ENCODE assay signal across 31 cellular contexts in genomic region chr2:10954856-10955818, GRCh38. TPM values are rescaled to one million over a fixed set of nuclear protein-coding genes. Genes with fewer than 3 reads are reported as not detected.
DNase-seq lines count a peak whose midpoint lies in the region; ATAC-seq, FAIRE-seq and TF ChIP-seq lines count a peak whose summit lies in the region.
"Had no signal": no experiment of that assay in that cellular context is flagged by ENCODE, and none has a peak within 500 bp of the region (broad histone marks: within the 10 kb centered on the region; RNA-seq: fewer than 3 reads in every experiment).

No MANE protein-coding gene starts in this region.

- peaks cover 4% of the 10 kb centered on the region for H3K4me1 Mint-ChIP-seq in activated CD8-positive, alpha-beta memory T cell treated with anti-CD3 and anti-CD28 coated beads, Interleukin-2, amount 10 ng/mL, durations not matched to agents 7 days and 5 days
- H3K4me1 Mint-ChIP-seq in astrocyte (ENCODE audit: low read depth, unreplicated experiment) (peaks cover 8% of the 10 kb centered on the region), neural crest cell (peaks cover 5% of the 10 kb centered on the region)
- H3K4me1 Mint-ChIP-seq in activated CD4-positive, alpha-beta memory T cell treated with anti-CD3 and anti-CD28 coated beads, Interleukin-2, amount 10 ng/mL, durations not matched to agents 7 days and 5 days: peaks cover 4% of the 10 kb centered on the region

- no peaks in the 10 kb centered on the region for H3K79me2 ChIP-seq in astrocyte (ENCODE audit: insufficient read depth, low read length)

- CTCF ChIA-PET in activated CD8-positive, alpha-beta memory T cell treated with anti-CD3 and anti-CD28 coated beads, Interleukin-2, amount 10 ng/mL, durations not matched to agents 7 days and 5 days (lab: Charles Lee): interaction anchor here (1.4 kb wide), 1 partner anchor 123 kb away, joined by 4 read pairs; no protein-coding TSS in a partner anchor
- CTCF ChIA-PET in HEK293 (lab: Yijun Ruan, JAX): no interaction called here
- CTCF ChIA-PET in activated CD4-positive, alpha-beta memory T cell treated with anti-CD3 and anti-CD28 coated beads, Interleukin-2, amount 10 ng/mL, durations not matched to agents 7 days and 5 days (lab: Charles Lee): no interaction called here

- H3K36me3 ChIP-seq in HEK293 (ENCODE audit: control insufficient read depth in 2 of 2, insufficient read depth in 1 of 2, low read length in 2 of 2) (no peaks in the 10 kb centered on the region), astrocyte (ENCODE audit: insufficient read depth, low read length) (no peaks in the 10 kb centered on the region)
- H3K36me3 ChIP-seq: ascending aorta; BLaER1 treated with 17β-estradiol and CSF1 and Interleukin-3, amounts not matched to agents 10 nM and 100 nM; suprapubic skin; vagina had no signal

- no peak overlapping the region for H3K4me3 Mint-ChIP-seq in activated CD8-positive, alpha-beta memory T cell treated with anti-CD3 and anti-CD28 coated beads, Interleukin-2, amount 10 ng/mL, durations not matched to agents 7 days and 5 days
- no peak overlapping the region for H3K4me3 Mint-ChIP-seq in astrocyte (ENCODE audit: unreplicated experiment)
- H3K4me3 Mint-ChIP-seq in neural crest cell: no peak overlapping the region
- H3K4me3 Mint-ChIP-seq in activated CD4-positive, alpha-beta memory T cell treated with anti-CD3 and anti-CD28 coated beads, Interleukin-2, amount 10 ng/mL, durations not matched to agents 7 days and 5 days: no peak overlapping the region
- H3K4me3 Mint-ChIP-seq: activated CD8-positive, alpha-beta T cell treated with anti-CD3 and anti-CD28 coated beads for 36 hours; activated naive CD4-positive, alpha-beta T cell treated with anti-CD3 and anti-CD28 coated beads for 36 hours; central memory CD8-positive, alpha-beta T cell had no signal

- H3K4me1 ChIP-seq in HEK293 (ENCODE audit: control insufficient read depth, insufficient read depth, low read length) (no peaks in the 10 kb centered on the region), astrocyte (ENCODE audit: insufficient read depth, low read length) (peaks cover 4% of the 10 kb centered on the region)
- H3K4me1 ChIP-seq: ascending aorta, suprapubic skin, vagina had no signal

- ATAC-seq in activated CD8-positive, alpha-beta memory T cell treated with anti-CD3 and anti-CD28 coated beads, Interleukin-2, amount 10 ng/mL, durations not matched to agents 7 days and 5 days: no peak
- no peak for ATAC-seq in HG02588 (IDR thresholded peaks at IDR 0.05; ENCODE audit: unreplicated experiment)
- ATAC-seq: activated CD8-positive, alpha-beta T cell treated with anti-CD3 and anti-CD28 coated beads for 36 hours had no signal

- POLR2A ChIA-PET in HEK293 (lab: Yijun Ruan, JAX): no interaction called here
- POLR2A ChIA-PET in activated CD4-positive, alpha-beta memory T cell treated with anti-CD3 and anti-CD28 coated beads, Interleukin-2, amount 10 ng/mL, durations not matched to agents 7 days and 5 days (lab: Charles Lee): no interaction called here

- H3K36me3 Mint-ChIP-seq in activated CD8-positive, alpha-beta memory T cell treated with anti-CD3 and anti-CD28 coated beads, Interleukin-2, amount 10 ng/mL, durations not matched to agents 7 days and 5 days: peaks cover 6% of the 10 kb centered on the region
- H3K36me3 Mint-ChIP-seq in astrocyte (ENCODE audit: low read depth, unreplicated experiment) (no peaks in the 10 kb centered on the region), neural crest cell (ENCODE audit: low read depth) (peaks cover 8% of the 10 kb centered on the region)
- H3K36me3 Mint-ChIP-seq in activated CD4-positive, alpha-beta memory T cell treated with anti-CD3 and anti-CD28 coated beads, Interleukin-2, amount 10 ng/mL, durations not matched to agents 7 days and 5 days (ENCODE audit: low read depth): peaks cover 10% of the 10 kb centered on the region

- peaks cover 4% of the 10 kb centered on the region for H3K27me3 ChIP-seq in astrocyte (ENCODE audit: insufficient read depth, low read length)
- H3K27me3 ChIP-seq: ascending aorta, vagina had no signal

- no peak for FAIRE-seq in astrocyte (lab: Jason Lieb, UNC)
- FAIRE-seq: GM12892, H54, small intestine had no signal

- peaks cover 4% of the 10 kb centered on the region for H3K9me3 Mint-ChIP-seq in activated CD8-positive, alpha-beta memory T cell treated with anti-CD3 and anti-CD28 coated beads, Interleukin-2, amount 10 ng/mL, durations not matched to agents 7 days and 5 days (ENCODE audit: low read depth)
- H3K9me3 Mint-ChIP-seq in astrocyte (ENCODE audit: unreplicated experiment) (peaks cover 1% of the 10 kb centered on the region), neural crest cell (peaks cover 7% of the 10 kb centered on the region)
- H3K9me3 Mint-ChIP-seq in activated CD4-positive, alpha-beta memory T cell treated with anti-CD3 and anti-CD28 coated beads, Interleukin-2, amount 10 ng/mL, durations not matched to agents 7 days and 5 days: peaks cover 5% of the 10 kb centered on the region

- no peak overlapping the region for H3K4me3 ChIP-seq in HEK293 (ENCODE audit: low read depth, low read length)
- H3K4me3 ChIP-seq in astrocyte (ENCODE audit: insufficient read depth, low read depth, low read length): no peak overlapping the region
- H3K4me3 ChIP-seq: ascending aorta; BLaER1 treated with 17β-estradiol and CSF1 and Interleukin-3, amounts not matched to agents 10 nM and 100 nM; suprapubic skin; vagina had no signal

- no peak for TF ChIP-seq CTCF in HEK293 (tag by site-specific recombination; IDR thresholded peaks at IDR 0.05)
- TF ChIP-seq CTCF in astrocyte (IDR thresholded peaks at IDR 0.05; ENCODE audit: insufficient read depth, low read depth, low read length): no peak
- no peak for TF ChIP-seq CTCF in neural crest cell (conservative IDR thresholded peaks at IDR 0.05)

- no peaks in the 10 kb centered on the region for H4K20me1 ChIP-seq in astrocyte (ENCODE audit: insufficient read depth, low read length)
- H4K20me1 ChIP-seq: BLaER1 treated with 17β-estradiol and CSF1 and Interleukin-3, amounts not matched to agents 10 nM and 100 nM had no signal

- H3K4me2 ChIP-seq in astrocyte (ENCODE audit: low read length): no peak overlapping the region
- H3K4me2 ChIP-seq: BLaER1 treated with 17β-estradiol and CSF1 and Interleukin-3, amounts not matched to agents 10 nM and 100 nM had no signal

- H3K9me3 ChIP-seq in HEK293 (ENCODE audit: control insufficient read depth, insufficient read depth, low read depth, low read length) (no peaks in the 10 kb centered on the region), astrocyte (ENCODE audit: insufficient read depth, low read depth, low read length) (no peaks in the 10 kb centered on the region)
- H3K9me3 ChIP-seq: ascending aorta, suprapubic skin, vagina had no signal

- H3K27ac Mint-ChIP-seq in activated CD8-positive, alpha-beta memory T cell treated with anti-CD3 and anti-CD28 coated beads, Interleukin-2, amount 10 ng/mL, durations not matched to agents 7 days and 5 days: peak overlapping the region; percentile 52
- H3K27ac Mint-ChIP-seq in astrocyte (ENCODE audit: unreplicated experiment) (peak overlapping the region; percentile 51), neural crest cell (ENCODE audit: unreplicated experiment) (peak overlapping the region; percentile 62)
- H3K27ac Mint-ChIP-seq in activated CD4-positive, alpha-beta memory T cell treated with anti-CD3 and anti-CD28 coated beads, Interleukin-2, amount 10 ng/mL, durations not matched to agents 7 days and 5 days: no peak overlapping the region
- H3K27ac Mint-ChIP-seq: activated CD8-positive, alpha-beta T cell treated with anti-CD3 and anti-CD28 coated beads for 36 hours; activated naive CD4-positive, alpha-beta T cell treated with anti-CD3 and anti-CD28 coated beads for 36 hours had no signal

- no peak overlapping the region for H3K9ac ChIP-seq in astrocyte (ENCODE audit: low read length)
- H3K9ac ChIP-seq: BLaER1 treated with 17β-estradiol and CSF1 and Interleukin-3, amounts not matched to agents 10 nM and 100 nM had no signal

- peaks cover 37% of the 10 kb centered on the region for H3K27me3 Mint-ChIP-seq in activated CD8-positive, alpha-beta memory T cell treated with anti-CD3 and anti-CD28 coated beads, Interleukin-2, amount 10 ng/mL, durations not matched to agents 7 days and 5 days
- H3K27me3 Mint-ChIP-seq in astrocyte (ENCODE audit: low read depth, unreplicated experiment): peaks cover 13% of the 10 kb centered on the region
- H3K27me3 Mint-ChIP-seq in neural crest cell (ENCODE audit: low read depth): peaks cover 1% of the 10 kb centered on the region
- H3K27me3 Mint-ChIP-seq in activated CD4-positive, alpha-beta memory T cell treated with anti-CD3 and anti-CD28 coated beads, Interleukin-2, amount 10 ng/mL, durations not matched to agents 7 days and 5 days: peaks cover 11% of the 10 kb centered on the region

- DNase-seq in activated CD8-positive, alpha-beta memory T cell treated with anti-CD3 and anti-CD28 coated beads, Interleukin-2, amount 10 ng/mL, durations not matched to agents 7 days and 5 days: no peak
- no peak for DNase-seq in activated CD8-positive, alpha-beta memory T cell treated with anti-CD3 and anti-CD28 coated beads, Interleukin-2, amount 50 U/mL, for 4 hours
- DNase-seq in astrocyte (ENCODE audit: low read depth): no peak
- no peak for DNase-seq in neural crest cell (ENCODE audit: low read depth, low spot score)
- no peak for DNase-seq in activated CD4-positive, alpha-beta memory T cell treated with anti-CD3 and anti-CD28 coated beads, Interleukin-2, amount 10 ng/mL, durations not matched to agents 7 days and 5 days
- no peak for DNase-seq in DMS114 treated with DMSO at 0.1 percent for 48 hours (lab: John Stamatoyannopoulos, UW; ENCODE audit: unreplicated experiment)
- DNase-seq: activated CD4-positive, CD25-positive, alpha-beta regulatory T cell; activated CD8-positive, alpha-beta T cell treated with anti-CD3 and anti-CD28 coated beads for 36 hours; activated naive CD4-positive, alpha-beta T cell treated with anti-CD3 and anti-CD28 coated beads for 36 hours; COR-L47; DMS79; kidney glomerular epithelial cell; NCI-H1105; NCI-H2029 treated with DMSO at 0.1 percent for 48 hours; NCI-H226; NCI-H82; occipital lobe; Right ventricle myocardium superior; small intestine; stimulated activated CD4-positive, alpha-beta T cell treated with anti-CD3 and anti-CD28 coated beads, Interleukin-2, amount 100 ng/mL, for 24 hours had no signal

- no peak overlapping the region for H2AFZ ChIP-seq in astrocyte (ENCODE audit: low read depth, low read length)

- H3K27ac ChIP-seq in HEK293 (ENCODE audit: extremely low read depth, low read depth, low read length) (no peak overlapping the region), astrocyte (ENCODE audit: low read depth, low read length) (no peak overlapping the region)
- H3K27ac ChIP-seq: ascending aorta; BLaER1 treated with 17β-estradiol and CSF1 and Interleukin-3, amounts not matched to agents 10 nM and 100 nM; HL-60; suprapubic skin; vagina had no signal

TF ChIP-seq in HEK293, 187 proteins besides CTCF, POLR2A, EP300 and RAD21:
- no peak for TF ChIP-seq GLIS1 (tag by site-specific recombination; IDR thresholded peaks at IDR 0.05)
- TF ChIP-seq ZIC2 (tag by site-specific recombination; IDR thresholded peaks at IDR 0.05): peak; percentile 53

RNA-seq across cellular contexts. Expression of gene KCNF1, which starts 43.4 kb away (rescaled TPM):
- not detected for total RNA-seq in activated CD8-positive, alpha-beta memory T cell treated with anti-CD3 and anti-CD28 coated beads, Interleukin-2, amount 10 ng/mL, durations not matched to agents 7 days and 5 days
- total RNA-seq in astrocyte (0.19 and 1.6 TPM in 2 replicates), neural crest cell (0.93 and 1.1 TPM in 2 replicates)
- total RNA-seq in activated CD4-positive, alpha-beta memory T cell treated with anti-CD3 and anti-CD28 coated beads, Interleukin-2, amount 10 ng/mL, durations not matched to agents 7 days and 5 days: not detected
- total RNA-seq: activated CD8-positive, alpha-beta T cell treated with anti-CD3 and anti-CD28 coated beads for 36 hours; activated naive CD4-positive, alpha-beta T cell treated with anti-CD3 and anti-CD28 coated beads for 36 hours; ascending aorta; renal cortical epithelial cell; Right ventricle myocardium superior; suprapubic skin; vagina had no signal
